4 cellular contexts compared by ENCODE assay signal in genomic region chr16:28637765-28638164, GRCh38. TPM values are rescaled to one million over a fixed set of nuclear protein-coding genes. Genes with fewer than 3 reads are reported as not detected.
"Had no signal": no experiment of that assay in that cellular context is flagged by ENCODE, and none has a peak within 500 bp of the region (broad histone marks: within the 10 kb centered on the region; RNA-seq: fewer than 3 reads in every experiment).

Gene NPIPB8 (plus strand): TSS chr16:28638065. CDS start chr16:28638361, 296 bp downstream.

RNA-seq across cellular contexts. Expression of gene NPIPB8, which starts in this region (rescaled TPM):
- total RNA-seq: ascending aorta, bronchial epithelial cell, cardiac muscle cell had no signal
- polyA plus RNA-seq: adipose tissue had no signal
